Comparison of ENCODE assay signal across 16 cellular contexts in genomic region chr10:48246501-48246900, GRCh38. TPM values are rescaled to one million over a fixed set of nuclear protein-coding genes. Genes with fewer than 3 reads are reported as not detected.
A peak's percentile ranks its signal among the peaks of the same experiment; 100 is the strongest.
DNase-seq lines count a peak whose midpoint lies in the region; ATAC-seq and TF ChIP-seq lines count a peak whose summit lies in the region.
"Had no signal": no experiment of that assay in that cellular context is flagged by ENCODE, and none has a peak within 500 bp of the region (broad histone marks: within the 10 kb centered on the region; RNA-seq: fewer than 3 reads in every experiment).

No MANE protein-coding gene starts in this region.

- intact Hi-C loops in heart left ventricle (cut with DNase I): no loop called here

- H3K4me3 ChIP-seq in right atrium auricular region: no peak overlapping the region
- H3K4me3 ChIP-seq in heart left ventricle: no peak overlapping the region
- H3K4me3 ChIP-seq: BLaER1 treated with 17β-estradiol and CSF1 and Interleukin-3, amounts not matched to agents 10 nM and 100 nM; GM23248 had no signal

- no peak overlapping the region for H3K4me3 Mint-ChIP-seq in osteocyte (ENCODE audit: unreplicated experiment)
- no peak overlapping the region for H3K4me3 Mint-ChIP-seq in stimulated activated effector memory CD8-positive, alpha-beta T cell treated with anti-CD3 and anti-CD28 coated beads, Interleukin-12 subunit alpha, Interleukin-12 subunit beta, amount 100 ng/mL, for 72 hours
- H3K4me3 Mint-ChIP-seq: CD4-positive, CD25-positive, alpha-beta regulatory T cell had no signal

- no peak for TF ChIP-seq POLR2A in heart left ventricle (IDR thresholded peaks at IDR 0.05)

- H3K9me3 ChIP-seq in right atrium auricular region (no peaks in the 10 kb centered on the region), heart left ventricle (no peaks in the 10 kb centered on the region)
- H3K9me3 ChIP-seq: BLaER1 treated with 17β-estradiol and CSF1 and Interleukin-3, amounts not matched to agents 10 nM and 100 nM had no signal

- DNase-seq in right atrium auricular region (ENCODE audit: low spot score) (peak; percentile 43), heart left ventricle (no peak), ecto neural progenitor cell (ENCODE audit: low spot score) (peak; percentile 21), osteocyte (ENCODE audit: extremely low spot score, unreplicated experiment) (peak; percentile 57), kidney glomerular epithelial cell (lab: John Stamatoyannopoulos, UW) (no peak), HuH-7 (ENCODE audit: low spot score) (no peak)
- no peak for DNase-seq in stimulated activated effector memory CD8-positive, alpha-beta T cell treated with anti-CD3 and anti-CD28 coated beads, Interleukin-12 subunit alpha, Interleukin-12 subunit beta, amount 100 ng/mL, for 72 hours (ENCODE audit: low spot score in 2 of 2)
- DNase-seq: ACHN; CD4-positive, CD25-positive, alpha-beta regulatory T cell; DMS 273 treated with DMSO at 0.1 percent for 48 hours; GM23248; H7 had no signal

- H3K27me3 ChIP-seq in right atrium auricular region (no peaks in the 10 kb centered on the region), heart left ventricle (no peaks in the 10 kb centered on the region)
- H3K27me3 ChIP-seq: BLaER1 treated with 17β-estradiol and CSF1 and Interleukin-3, amounts not matched to agents 10 nM and 100 nM had no signal

- H3K27ac ChIP-seq in right atrium auricular region (peak overlapping the region in 1 of 2 donors; percentile 76), heart left ventricle (no peak overlapping the region)
- H3K27ac ChIP-seq: BLaER1 treated with 17β-estradiol and CSF1 and Interleukin-3, amounts not matched to agents 10 nM and 100 nM; GM23248 had no signal

- WGBS in heart left ventricle, 4 donors: 67 to 100% (median 71%) methylated on average over 1 of the region's 1 CpG

- no peaks in the 10 kb centered on the region for H3K9me3 Mint-ChIP-seq in osteocyte (ENCODE audit: unreplicated experiment)
- H3K9me3 Mint-ChIP-seq in stimulated activated effector memory CD8-positive, alpha-beta T cell treated with anti-CD3 and anti-CD28 coated beads, Interleukin-12 subunit alpha, Interleukin-12 subunit beta, amount 100 ng/mL, for 72 hours: no peaks in the 10 kb centered on the region
- H3K9me3 Mint-ChIP-seq: CD4-positive, CD25-positive, alpha-beta regulatory T cell had no signal

- H3K4me1 ChIP-seq in right atrium auricular region (peaks cover 0 to 41% of the 10 kb centered on the region in 2 donors), heart left ventricle (peaks cover 0 to 31% (median 6%) of the 10 kb centered on the region in 12 donors)

- TF ChIP-seq CTCF in right atrium auricular region (IDR thresholded peaks at IDR 0.05): no peak
- no peak for TF ChIP-seq CTCF in heart left ventricle (IDR thresholded peaks at IDR 0.05)
- TF ChIP-seq CTCF in osteocyte (IDR thresholded peaks at IDR 0.05): no peak

- ATAC-seq in heart left ventricle: no peak
- ATAC-seq in stimulated activated effector memory CD8-positive, alpha-beta T cell treated with anti-CD3 and anti-CD28 coated beads, Interleukin-12 subunit alpha, Interleukin-12 subunit beta, amount 100 ng/mL, for 72 hours: no peak

- no peak overlapping the region for H3K27ac Mint-ChIP-seq in osteocyte (ENCODE audit: unreplicated experiment)
- no peak overlapping the region for H3K27ac Mint-ChIP-seq in stimulated activated effector memory CD8-positive, alpha-beta T cell treated with anti-CD3 and anti-CD28 coated beads, Interleukin-12 subunit alpha, Interleukin-12 subunit beta, amount 100 ng/mL, for 72 hours
- H3K27ac Mint-ChIP-seq: CD4-positive, CD25-positive, alpha-beta regulatory T cell had no signal

- H3K36me3 Mint-ChIP-seq in osteocyte (ENCODE audit: unreplicated experiment): no peaks in the 10 kb centered on the region
- no peaks in the 10 kb centered on the region for H3K36me3 Mint-ChIP-seq in stimulated activated effector memory CD8-positive, alpha-beta T cell treated with anti-CD3 and anti-CD28 coated beads, Interleukin-12 subunit alpha, Interleukin-12 subunit beta, amount 100 ng/mL, for 72 hours
- H3K36me3 Mint-ChIP-seq: CD4-positive, CD25-positive, alpha-beta regulatory T cell had no signal

- H3K27me3 Mint-ChIP-seq in osteocyte (ENCODE audit: unreplicated experiment): peaks cover 7% of the 10 kb centered on the region

- H3K4me1 Mint-ChIP-seq in osteocyte (ENCODE audit: unreplicated experiment): no peaks in the 10 kb centered on the region
- no peaks in the 10 kb centered on the region for H3K4me1 Mint-ChIP-seq in stimulated activated effector memory CD8-positive, alpha-beta T cell treated with anti-CD3 and anti-CD28 coated beads, Interleukin-12 subunit alpha, Interleukin-12 subunit beta, amount 100 ng/mL, for 72 hours
- H3K4me1 Mint-ChIP-seq: CD4-positive, CD25-positive, alpha-beta regulatory T cell had no signal

- H3K36me3 ChIP-seq in right atrium auricular region (no peaks in the 10 kb centered on the region), heart left ventricle (no peaks in the 10 kb centered on the region)
- H3K36me3 ChIP-seq: BLaER1 treated with 17β-estradiol and CSF1 and Interleukin-3, amounts not matched to agents 10 nM and 100 nM had no signal

RNA-seq across cellular contexts. Expression of gene FRMPD2, which starts 28.0 kb away (rescaled TPM):
- total RNA-seq in right atrium auricular region (1 to 10 TPM; 1.2 to 7.5 TPM), heart left ventricle (under 1 TPM in 2 of 9 donors, not detected in 7; 0.20 to 0.66 TPM), osteocyte (not detected in 2 replicates)
- polyA plus RNA-seq in heart left ventricle: not detected
- total RNA-seq: A172; CD4-positive, CD25-positive, alpha-beta regulatory T cell; Daoy; GM23248; H7; HT1080 had no signal
- polyA plus RNA-seq: CD4-positive, CD25-positive, alpha-beta regulatory T cell; GM23248 had no signal

RNA-seq across cellular contexts. Expression of gene MAPK8, which starts 60.0 kb away (rescaled TPM):
- total RNA-seq in right atrium auricular region: 10 to 100 TPM; 22.3 to 26.5 TPM
- 10 to 100 TPM; 22.8 to 36.8 (median 31.8) TPM for total RNA-seq in heart left ventricle
- 10 to 100 TPM in 1 of 2 donors, 1 to 10 TPM in 1; 4.2 to 17.7 TPM for polyA plus RNA-seq in heart left ventricle
- 57.1 and 57.9 TPM in 2 replicates for total RNA-seq in osteocyte

Comparison
In these comparisons a context has a peak if more than half of its experiments do, and no peak if none do; other contexts are left out.
1. DNase-seq: peak in right atrium auricular region (single experiment), ecto neural progenitor cell (single experiment) and osteocyte (single experiment); none in heart left ventricle (0 of 5), kidney glomerular epithelial cell (single experiment), HuH-7 (single experiment) and stimulated activated effector memory CD8-positive, alpha-beta T cell treated with anti-CD3 and anti-CD28 coated beads, Interleukin-12 subunit alpha, Interleukin-12 subunit beta, amount 100 ng/mL, for 72 hours (0 of 2).